ENCODE assay signal across 11 cellular contexts in genomic region chr1:53158900-53159299, GRCh38. TPM values are rescaled to one million over a fixed set of nuclear protein-coding genes. Genes with fewer than 3 reads are reported as not detected.
"Had no signal": no experiment of that assay in that cellular context is flagged by ENCODE, and none has a peak within 500 bp of the region (broad histone marks: within the 10 kb centered on the region; RNA-seq: fewer than 3 reads in every experiment).

No MANE protein-coding gene starts in this region.

- H3K4me2 ChIP-seq: KMS-11 had no signal

- H3K27ac ChIP-seq: GM23248, HL-60, KMS-11 had no signal

- H2AFZ ChIP-seq: GM23248 had no signal

- DNase-seq: GM23248, GOT3, H9, HCEC 1CT, HFFc6, IMR-90, KBM-7 had no signal

- H3K4me3 ChIP-seq: GM23248 had no signal

- FAIRE-seq: H54 had no signal

- H3K9ac ChIP-seq: GM23248, KMS-11 had no signal

RNA-seq across cellular contexts. Expression of gene SLC1A7, which starts 16.5 kb away (rescaled TPM):
- total RNA-seq: GM23248, H9, HT1080, IMR-90 had no signal
